28 cellular contexts compared by ENCODE assay signal in genomic region chr11:61127991-61128390, GRCh38. TPM values are rescaled to one million over a fixed set of nuclear protein-coding genes. Genes with fewer than 3 reads are reported as not detected.
"Had no signal": no experiment of that assay in that cellular context is flagged by ENCODE, and none has a peak within 500 bp of the region (broad histone marks: within the 10 kb centered on the region; RNA-seq: fewer than 3 reads in every experiment).

No MANE protein-coding gene starts in this region.

- H3K4me3 ChIP-seq: gastroesophageal sphincter, heart left ventricle, left ventricle myocardium inferior, prostate gland, SK-N-MC, suprapubic skin, transverse colon, uterus had no signal

- H3K27ac Mint-ChIP-seq: activated B cell treated with CpG ODN at 0.5 μM for 24 hours; activated T-helper 1 cell treated with anti-CD3 and anti-CD28 coated beads, Interleukin-12 subunit alpha, Interleukin-12 subunit beta, Interleukin-2, Interleukin-4 antibody, amounts not matched to agents 30 ng/mL and 10 ng/mL and 1 ng/mL, durations not matched to agents 14 hours and 24 hours and 36 hours; dendritic cell treated with granulocyte-macrophage colony-stimulating factor and Interleukin-4, amounts not matched to agents 40 ng/mL and 50 ng/mL, for 4 days; immature natural killer cell; stimulated activated naive CD8-positive, alpha-beta T cell treated with anti-CD3 and anti-CD28 coated beads, Interleukin-15, amount 100 ng/mL, for 72 hours had no signal

- H3K4me3 Mint-ChIP-seq: activated B cell treated with CpG ODN at 0.5 μM for 24 hours; activated T-helper 1 cell treated with anti-CD3 and anti-CD28 coated beads, Interleukin-12 subunit alpha, Interleukin-12 subunit beta, Interleukin-2, Interleukin-4 antibody, amounts not matched to agents 30 ng/mL and 10 ng/mL and 1 ng/mL, durations not matched to agents 14 hours and 24 hours and 36 hours; dendritic cell treated with granulocyte-macrophage colony-stimulating factor and Interleukin-4, amounts not matched to agents 40 ng/mL and 50 ng/mL, for 4 days; immature natural killer cell; stimulated activated naive CD8-positive, alpha-beta T cell treated with anti-CD3 and anti-CD28 coated beads, Interleukin-15, amount 100 ng/mL, for 72 hours had no signal

- H3K36me3 ChIP-seq: transverse colon, uterus had no signal

- ATAC-seq: esophagus mucosa; gastroesophageal sphincter; heart left ventricle; right cardiac atrium; stimulated activated naive CD8-positive, alpha-beta T cell treated with anti-CD3 and anti-CD28 coated beads, Interleukin-15, amount 100 ng/mL, for 72 hours had no signal

- H3K27ac ChIP-seq: gastroesophageal sphincter, heart left ventricle, left ventricle myocardium inferior, prostate gland, SK-N-MC, suprapubic skin, transverse colon had no signal

- H3K4me1 ChIP-seq: prostate gland had no signal

- H3K9me3 ChIP-seq: gastroesophageal sphincter, heart left ventricle, left ventricle myocardium inferior, prostate gland, suprapubic skin, transverse colon, uterus had no signal

- DNase-seq: activated B cell treated with CpG ODN at 0.5 μM for 24 hours; activated CD4-positive, alpha-beta T cell treated with anti-CD3 and anti-CD28 coated beads, Interleukin-2, amount 50 U/mL, for 4 hours; activated CD8-positive, alpha-beta memory T cell treated with anti-CD3 and anti-CD28 coated beads, Interleukin-2, amount 50 U/mL, for 4 hours; activated naive CD4-positive, alpha-beta T cell; amniotic stem cell; effector CD8-positive, alpha-beta T cell; heart left ventricle; immature natural killer cell; kidney glomerular epithelial cell; left ventricle myocardium inferior; mammary epithelial cell; midbrain; stimulated activated CD4-positive, alpha-beta T cell treated with anti-CD3 and anti-CD28 coated beads, Interleukin-2, amount 100 ng/mL, for 24 hours; stimulated activated naive CD8-positive, alpha-beta T cell treated with anti-CD3 and anti-CD28 coated beads, Interleukin-15, amount 100 ng/mL, for 72 hours; transverse colon; uterus had no signal

- H3K9me3 Mint-ChIP-seq: activated B cell treated with CpG ODN at 0.5 μM for 24 hours; activated T-helper 1 cell treated with anti-CD3 and anti-CD28 coated beads, Interleukin-12 subunit alpha, Interleukin-12 subunit beta, Interleukin-2, Interleukin-4 antibody, amounts not matched to agents 30 ng/mL and 10 ng/mL and 1 ng/mL, durations not matched to agents 14 hours and 24 hours and 36 hours; dendritic cell treated with granulocyte-macrophage colony-stimulating factor and Interleukin-4, amounts not matched to agents 40 ng/mL and 50 ng/mL, for 4 days; immature natural killer cell; stimulated activated naive CD8-positive, alpha-beta T cell treated with anti-CD3 and anti-CD28 coated beads, Interleukin-15, amount 100 ng/mL, for 72 hours had no signal

- H3K27me3 Mint-ChIP-seq: activated B cell treated with CpG ODN at 0.5 μM for 24 hours; dendritic cell treated with granulocyte-macrophage colony-stimulating factor and Interleukin-4, amounts not matched to agents 40 ng/mL and 50 ng/mL, for 4 days; stimulated activated naive CD8-positive, alpha-beta T cell treated with anti-CD3 and anti-CD28 coated beads, Interleukin-15, amount 100 ng/mL, for 72 hours had no signal

- H3K27me3 ChIP-seq: gastroesophageal sphincter, heart left ventricle, suprapubic skin, transverse colon, uterus had no signal

RNA-seq across cellular contexts. Expression of gene CD5, which starts 25.7 kb away (rescaled TPM):
- total RNA-seq: chondrocyte, mammary epithelial cell, osteoblast, skeletal muscle tissue had no signal
- polyA plus RNA-seq: mammary epithelial cell, neural cell had no signal
